ENCODE assay signal across 22 cellular contexts in the genomic region with DNA sequence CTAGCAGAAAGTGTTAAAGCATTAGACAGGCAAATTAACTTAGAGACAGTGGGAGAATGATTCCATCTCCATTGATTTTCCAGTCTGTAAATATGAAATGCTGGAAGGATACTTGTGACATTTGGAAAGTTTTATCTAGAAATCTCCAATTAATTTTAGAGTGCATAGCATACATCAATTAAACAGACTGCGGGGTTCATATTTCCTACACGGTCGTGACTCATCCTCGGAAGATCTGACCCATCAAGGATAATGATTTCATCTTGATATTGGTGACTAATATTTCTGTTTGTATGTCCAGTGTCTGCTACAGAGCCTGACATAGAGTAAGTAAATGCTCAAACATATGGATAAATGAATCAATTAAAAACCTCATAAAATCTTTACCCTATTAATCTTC.
DNase-seq lines count a peak whose midpoint lies in the region; FAIRE-seq and TF ChIP-seq lines count a peak whose summit lies in the region.
"Had no signal": no experiment of that assay in that cellular context is flagged by ENCODE, and none has a peak within 500 bp of the region (broad histone marks: within the 10 kb centered on the region; RNA-seq: fewer than 3 reads in every experiment).

No MANE protein-coding gene starts in this region.

- H3K4me2 ChIP-seq in endothelial cell of umbilical vein (ENCODE audit: insufficient read depth, low read length): no peak overlapping the region
- H3K4me2 ChIP-seq: BLaER1 had no signal

- dilution Hi-C loops in endothelial cell of umbilical vein (cut with MboI; ENCODE audit: extremely low pct_ligation_motif_present, low sequenced_read_pairs): no loop called here

- H3K9me1 ChIP-seq in endothelial cell of umbilical vein (replicated peaks; ENCODE audit: control insufficient read depth, extremely low read depth, insufficient read depth, low read length): no peaks in the 10 kb centered on the region

- H3K4me3 ChIP-seq in endothelial cell of umbilical vein (replicated peaks in 1 of 3; ENCODE audit: insufficient read depth in 1 of 3, low read depth in 1 of 3, low read length in 3 of 3) (no peak overlapping the region), suprapubic skin (no peak overlapping the region)
- H3K4me3 ChIP-seq: BLaER1, lung, skin epidermis, testis had no signal

- H2AFZ ChIP-seq in endothelial cell of umbilical vein (ENCODE audit: low read depth, low read length): no peak overlapping the region

- H3K27ac ChIP-seq in endothelial cell of umbilical vein (ENCODE audit: insufficient read depth, low read depth, low read length) (peak overlapping the region; percentile 80), suprapubic skin (no peak overlapping the region)
- H3K27ac ChIP-seq: BLaER1, testis had no signal

- no peak overlapping the region for H3K9ac ChIP-seq in endothelial cell of umbilical vein (replicated peaks; ENCODE audit: extremely low read depth, insufficient read depth, low read length)
- H3K9ac ChIP-seq: BLaER1 had no signal

- H3K9me3 ChIP-seq in endothelial cell of umbilical vein (replicated peaks; ENCODE audit: control insufficient read depth, insufficient read depth, low read length): no peaks in the 10 kb centered on the region
- H3K9me3 ChIP-seq in suprapubic skin: no peaks in the 10 kb centered on the region
- H3K9me3 ChIP-seq: BLaER1, testis had no signal

- TF ChIP-seq CTCF in endothelial cell of umbilical vein (IDR thresholded peaks at IDR 0.05; ENCODE audit: extremely low read depth in 1 of 2, insufficient read depth in 1 of 2, low read depth in 1 of 2, low read length in 2 of 2) (no peak), suprapubic skin (IDR thresholded peaks at IDR 0.05) (no peak)

- CTCF ChIA-PET in endothelial cell of umbilical vein (lab: Charles Lee): interaction anchor here (3.9 to 6.3 kb wide), 2 partner anchors 11 to 550 kb away, joined by 24 to 130 read pairs; no protein-coding TSS in a partner anchor

- H3K36me3 ChIP-seq in endothelial cell of umbilical vein (ENCODE audit: control insufficient read depth in 2 of 2, extremely low read depth in 1 of 2, insufficient read depth in 2 of 2, low read length in 2 of 2): no peaks in the 10 kb centered on the region
- H3K36me3 ChIP-seq in suprapubic skin: no peaks in the 10 kb centered on the region
- H3K36me3 ChIP-seq: BLaER1 had no signal

- WGBS in suprapubic skin: 72% methylated on average over 4 of the region's 4 CpGs

- POLR2A ChIA-PET in endothelial cell of umbilical vein (lab: Charles Lee): no interaction called here

- FAIRE-seq in endothelial cell of umbilical vein (lab: Jason Lieb, UNC): no peak

- intact Hi-C loops in endothelial cell of umbilical vein (cut with micrococcal nuclease): no loop called here

- peaks cover 51% of the 10 kb centered on the region for H3K4me1 ChIP-seq in endothelial cell of umbilical vein (ENCODE audit: control insufficient read depth, extremely low read depth, insufficient read depth, low read length)
- H3K4me1 ChIP-seq in suprapubic skin: peaks cover 16% of the 10 kb centered on the region
- H3K4me1 ChIP-seq: BLaER1, testis had no signal

- TF ChIP-seq POLR2A in endothelial cell of umbilical vein (IDR thresholded peaks at IDR 0.05; ENCODE audit: low read depth, low read length) (no peak), suprapubic skin (IDR thresholded peaks at IDR 0.05) (no peak)

- no peaks in the 10 kb centered on the region for H3K79me2 ChIP-seq in endothelial cell of umbilical vein (ENCODE audit: control insufficient read depth, insufficient read depth, low read length)

- H4K20me1 ChIP-seq in endothelial cell of umbilical vein (replicated peaks; ENCODE audit: control insufficient read depth, extremely low read depth, insufficient read depth, low read length): no peaks in the 10 kb centered on the region
- H4K20me1 ChIP-seq: BLaER1 had no signal

- no peaks in the 10 kb centered on the region for H3K27me3 ChIP-seq in endothelial cell of umbilical vein (ENCODE audit: control insufficient read depth in 2 of 2, insufficient read depth in 2 of 2, low read length in 2 of 2)
- H3K27me3 ChIP-seq in suprapubic skin: no peaks in the 10 kb centered on the region
- H3K27me3 ChIP-seq: BLaER1, testis had no signal

- peak; percentile 84 for DNase-seq in HCEC 1CT
- peak; percentile 35 for DNase-seq in RKO (ENCODE audit: low spot score)
- DNase-seq in endothelial cell of umbilical vein (ENCODE audit: low read depth, low spot score): peak; percentile 48
- DNase-seq in myocyte (ENCODE audit: low read depth): peak; percentile 34
- DNase-seq in activated CD4-positive, alpha-beta T cell treated with anti-CD3 and anti-CD28 coated beads, Interleukin-2, amount 50 U/mL, for 1 hour: no peak
- DNase-seq in T-helper 2 cell: no peak
- no peak for DNase-seq in suprapubic skin (ENCODE audit: low spot score in 2 of 2)
- no peak for DNase-seq in activated T-cell treated with anti-CD3 and anti-CD28 coated beads, Interleukin-2, amount 50 U/mL, for 48 hours
- DNase-seq: activated CD4-positive, alpha-beta T cell treated with anti-CD3 and anti-CD28 coated beads, Interleukin-2, amount 50 U/mL, for 48 hours; central memory CD4-positive, alpha-beta T cell; glutamatergic neuron; KBM-7; naive thymus-derived CD4-positive, alpha-beta T cell; NCI-H1048; NCI-H2171 treated with DMSO at 0.1 percent for 48 hours; stimulated activated CD4-positive, alpha-beta T cell treated with anti-CD3 and anti-CD28 coated beads, Interleukin-4, amount 100 ng/mL, for 4 hours; stimulated activated CD8-positive, alpha-beta memory T cell treated with anti-CD3 and anti-CD28 coated beads, Interleukin-4, amount 100 ng/mL, for 48 hours; SW 1271; testis had no signal

- BruUV-seq in endothelial cell of umbilical vein (replicated peaks; lab: Mats Ljungman, UMichigan): no TSS peak

- TF ChIP-seq EP300 in suprapubic skin (IDR thresholded peaks at IDR 0.05): no peak

TF ChIP-seq in endothelial cell of umbilical vein, 7 proteins besides CTCF, POLR2A, EP300 and RAD21:
- TF ChIP-seq MYC (IDR thresholded peaks at IDR 0.05; ENCODE audit: low read depth, low read length) (no peak), MAX (IDR thresholded peaks at IDR 0.05; ENCODE audit: insufficient read depth, insufficient read length) (no peak), JUN (IDR thresholded peaks at IDR 0.05; ENCODE audit: borderline replicate concordance, insufficient read depth, insufficient read length, low read depth) (peak; percentile 58), GATA2 (IDR thresholded peaks at IDR 0.05; ENCODE audit: insufficient read depth, insufficient read length, low read depth, low read length) (peak; percentile 66), EZH2 (IDR thresholded peaks at IDR 0.05; ENCODE audit: borderline replicate concordance, low read depth, low read length, severe bottlenecking) (no peak), POLR2AphosphoS5 (IDR thresholded peaks at IDR 0.05; ENCODE audit: insufficient read depth, low read depth, low read length) (peak; percentile 20), FOS (IDR thresholded peaks at IDR 0.05; ENCODE audit: borderline replicate concordance, insufficient read depth, low read length) (peak; percentile 55)

Comparison
In these comparisons a context has a peak if more than half of its experiments do, and no peak if none do; other contexts are left out.
1. DNase-seq: peak in HCEC 1CT (single experiment), RKO (single experiment), endothelial cell of umbilical vein (single experiment) and myocyte (single experiment); none in activated CD4-positive, alpha-beta T cell treated with anti-CD3 and anti-CD28 coated beads, Interleukin-2, amount 50 U/mL, for 1 hour (single experiment), T-helper 2 cell (0 of 5), suprapubic skin (0 of 2) and activated T-cell treated with anti-CD3 and anti-CD28 coated beads, Interleukin-2, amount 50 U/mL, for 48 hours (0 of 2).